In the genomic region with DNA sequence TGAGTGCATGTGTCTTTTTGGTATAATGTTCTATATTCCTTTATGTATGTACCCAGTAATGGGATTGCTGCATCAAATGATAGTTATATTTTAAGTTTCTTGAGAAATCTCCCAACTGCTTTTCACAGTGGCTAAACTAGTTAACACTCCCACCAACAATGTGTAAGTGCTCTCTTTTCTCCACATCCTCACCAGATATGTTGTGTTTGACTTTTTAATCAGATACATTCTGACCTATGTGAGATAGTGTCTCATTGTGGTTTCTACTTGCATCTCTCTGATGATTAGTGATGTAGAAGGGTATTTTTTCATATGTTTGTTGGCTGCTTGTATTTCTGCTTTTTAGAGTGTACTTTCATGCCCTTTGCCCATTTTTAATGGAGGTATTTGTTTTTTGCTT, we compare ENCODE assay signal across 36 cellular contexts.
"Had no signal": no experiment of that assay in that cellular context is flagged by ENCODE, and none has a peak within 500 bp of the region (broad histone marks: within the 10 kb centered on the region; RNA-seq: fewer than 3 reads in every experiment).

No MANE protein-coding gene starts in this region.

- H3K36me3 ChIP-seq: MG63 had no signal

- H3K4me3 ChIP-seq: MG63 had no signal

- DNase-seq: Kasumi-1, MG63, MM.1S, MV-4-11, NCI-H1048, NCI-H1092, NCI-H1092 treated with DMSO at 0.1 percent for 48 hours, NCI-H1105, NCI-H1105 treated with DMSO at 0.1 percent for 48 hours, NCI-H1417, NCI-H1417 treated with DMSO at 0.1 percent for 48 hours, NCI-H1436, NCI-H1436 treated with DMSO at 0.1 percent for 48 hours, NCI-H146, NCI-H1694, NCI-H1694 treated with DMSO at 0.1 percent for 48 hours, NCI-H187, NCI-H187 treated with DMSO at 0.1 percent for 48 hours, NCI-H1930, NCI-H2029, NCI-H2029 treated with DMSO at 0.1 percent for 48 hours, NCI-H2081, NCI-H2081 treated with DMSO at 0.1 percent for 48 hours, NCI-H2107, NCI-H2171, NCI-H2171 treated with DMSO at 0.1 percent for 48 hours, NCI-H2227 treated with DMSO at 0.1 percent for 48 hours, NCI-H226, NCI-H345, NCI-H446, NCI-H446 treated with DMSO at 0.1 percent for 48 hours, NCI-H510A, NCI-H510A treated with DMSO at 0.1 percent for 48 hours, NCI-H524, NCI-H524 treated with DMSO at 0.1 percent for 48 hours, NCI-H526 had no signal

- H3K9me3 ChIP-seq: MG63 had no signal

- H3K27me3 ChIP-seq: MG63 had no signal
